ENCODE assay signal across 17 cellular contexts in genomic region chr1:240094043-240094722, GRCh38. TPM values are rescaled to one million over a fixed set of nuclear protein-coding genes. Genes with fewer than 3 reads are reported as not detected.
DNase-seq lines count a peak whose midpoint lies in the region; ATAC-seq, FAIRE-seq and TF ChIP-seq lines count a peak whose summit lies in the region.
"Had no signal": no experiment of that assay in that cellular context is flagged by ENCODE, and none has a peak within 500 bp of the region (broad histone marks: within the 10 kb centered on the region; RNA-seq: fewer than 3 reads in every experiment).

No MANE protein-coding gene starts in this region.

- WGBS in A549 (ENCODE audit: missing lambda C conversion rate), result 81% methylated on average over 14 of the region's 14 CpGs

- H3K27ac ChIP-seq in A549 (no peak overlapping the region), muscle layer of colon (ENCODE audit: low read depth, low read length) (peak overlapping the region; percentile 93), vagina (no peak overlapping the region), breast epithelium (no peak overlapping the region)
- H3K27ac ChIP-seq: ascending aorta had no signal

- no peak for ATAC-seq in A549
- no peak for ATAC-seq in GM18873 (IDR thresholded peaks at IDR 0.05; ENCODE audit: low FRiP score, unreplicated experiment)
- no peak for ATAC-seq in GM19023 (IDR thresholded peaks at IDR 0.05; ENCODE audit: unreplicated experiment)
- ATAC-seq: T-cell had no signal

- no peaks in the 10 kb centered on the region for H3K9me3 ChIP-seq in A549
- H3K9me3 ChIP-seq in muscle layer of colon (ENCODE audit: low read length), result no peaks in the 10 kb centered on the region
- H3K9me3 ChIP-seq in vagina, result no peaks in the 10 kb centered on the region
- no peaks in the 10 kb centered on the region for H3K9me3 ChIP-seq in breast epithelium
- H3K9me3 ChIP-seq: ascending aorta had no signal

- H3K36me3 ChIP-seq in muscle layer of colon (ENCODE audit: insufficient read depth, low read length), result no peaks in the 10 kb centered on the region
- no peaks in the 10 kb centered on the region for H3K36me3 ChIP-seq in vagina
- no peaks in the 10 kb centered on the region for H3K36me3 ChIP-seq in breast epithelium
- H3K36me3 ChIP-seq: ascending aorta had no signal

- intact Hi-C loops in vagina (cut with DNase I) (no loop called here), breast epithelium (cut with DNase I; ENCODE audit: low total_unique reads) (no loop called here)

- CTCF ChIA-PET in A549 (lab: Yijun Ruan, JAX), result interaction anchor here (0.7 to 1.0 kb wide), 5 partner anchors 12 to 508 kb away, joined by 3 to 4 read pairs (median 3); no protein-coding TSS in a partner anchor

- H3K27me3 ChIP-seq in muscle layer of colon (ENCODE audit: control insufficient read depth in 1 of 2, insufficient read depth in 2 of 2, low read length in 2 of 2) (peaks cover 0 to 9% of the 10 kb centered on the region in 2 donors), vagina (peaks cover 4% of the 10 kb centered on the region), breast epithelium (peaks cover 4 to 26% of the 10 kb centered on the region in 2 donors)

- FAIRE-seq in A549 (lab: Jason Lieb, UNC), result no peak
- FAIRE-seq: GM12892, urothelium cell line had no signal

- TF ChIP-seq EP300 in A549 (IDR thresholded peaks at IDR 0.05), result no peak

- H3K4me1 ChIP-seq in A549, result peaks cover 25% of the 10 kb centered on the region
- peaks cover 16% of the 10 kb centered on the region for H3K4me1 ChIP-seq in muscle layer of colon (ENCODE audit: insufficient read depth, low read length)
- H3K4me1 ChIP-seq in vagina, result peaks cover 19% of the 10 kb centered on the region
- no peaks in the 10 kb centered on the region for H3K4me1 ChIP-seq in breast epithelium
- H3K4me1 ChIP-seq: ascending aorta had no signal

- H3K9ac ChIP-seq in muscle layer of colon (ENCODE audit: low read length), result peak overlapping the region; percentile 39

- TF ChIP-seq POLR2A in A549 (IDR thresholded peaks at IDR 0.05; ENCODE audit: low read length), result no peak
- TF ChIP-seq POLR2A in vagina (IDR thresholded peaks at IDR 0.05), result no peak
- no peak for TF ChIP-seq POLR2A in breast epithelium (IDR thresholded peaks at IDR 0.05)

- H3K4me2 ChIP-seq in A549, result peak overlapping the region; percentile 97

- TF ChIP-seq CTCF in A549 (IDR thresholded peaks at IDR 0.05), result no peak
- TF ChIP-seq CTCF in HFF-Myc (IDR thresholded peaks at IDR 0.05; ENCODE audit: low read depth, low read length, missing control alignments), result no peak
- no peak for TF ChIP-seq CTCF in astrocyte of the cerebellum (IDR thresholded peaks at IDR 0.05; ENCODE audit: low read depth, low read length, missing control alignments)
- no peak for TF ChIP-seq CTCF in vagina (IDR thresholded peaks at IDR 0.05)
- TF ChIP-seq CTCF in breast epithelium (IDR thresholded peaks at IDR 0.05), result no peak

- in situ Hi-C loops in astrocyte of the cerebellum (cut with HindIII; ENCODE audit: low sequenced_read_pairs), result no loop called here

- DNase-seq in A549 (ENCODE audit: low read depth in 1 of 2, low spot score in 1 of 2) (no peak), HFF-Myc (ENCODE audit: extremely low read depth, low read depth) (no peak), astrocyte of the cerebellum (ENCODE audit: low read depth) (no peak), vagina (ENCODE audit: extremely low spot score in 2 of 2) (no peak), breast epithelium (ENCODE audit: low spot score in 2 of 2) (no peak)
- DNase-seq: activated CD4-positive, alpha-beta T cell treated with anti-CD3 and anti-CD28 coated beads, Interleukin-2, amount 50 U/mL, for 1 hour; AML-193; DMS79 treated with DMSO at 0.1 percent for 48 hours; effector CD8-positive, alpha-beta T cell; NCI-H2171; T-cell had no signal

- H3K4me3 ChIP-seq in A549 (no peak overlapping the region), HFF-Myc (replicated peaks; ENCODE audit: low read depth, low read length) (peak overlapping the region; percentile 86), astrocyte of the cerebellum (ENCODE audit: low read depth, low read length) (peak overlapping the region; percentile 70), muscle layer of colon (ENCODE audit: low read depth in 1 of 2, low read length in 2 of 2) (peak overlapping the region; percentile 60 to 79), vagina (no peak overlapping the region), breast epithelium (peak overlapping the region in 1 of 3 donors; percentile 70)

- no peak for TF ChIP-seq RAD21 in A549 (conservative IDR thresholded peaks at IDR 0.05 in 1 of 2, IDR thresholded peaks at IDR 0.05 in 1 of 2)

- POLR2A ChIA-PET in A549 (lab: Yijun Ruan, JAX), result no interaction called here

TF ChIP-seq in A549, 52 proteins besides CTCF, POLR2A, EP300 and RAD21:
- TF ChIP-seq E2F6 (IDR thresholded peaks at IDR 0.05; ENCODE audit: borderline replicate concordance, low read depth) (no peak), RFX5 (IDR thresholded peaks at IDR 0.05) (no peak), HDAC2 (IDR thresholded peaks at IDR 0.05) (no peak), TP53 (CRISPR knock-in tag; IDR thresholded peaks at IDR 0.05) (no peak), HEYL (CRISPR knock-in tag; IDR thresholded peaks at IDR 0.05) (no peak), CHD4 (IDR thresholded peaks at IDR 0.05; ENCODE audit: borderline replicate concordance) (no peak), HMGXB4 (CRISPR knock-in tag; IDR thresholded peaks at IDR 0.05; ENCODE audit: borderline replicate concordance) (no peak), NR3C1 (IDR thresholded peaks at IDR 0.05) (no peak), RNF2 (IDR thresholded peaks at IDR 0.05; ENCODE audit: borderline replicate concordance, low read depth) (no peak), CHD2 (IDR thresholded peaks at IDR 0.05; ENCODE audit: low read length, partially characterized antibody) (no peak), MYC (IDR thresholded peaks at IDR 0.05; ENCODE audit: borderline replicate concordance, low read length) (no peak), ZNF302 (CRISPR knock-in tag; IDR thresholded peaks at IDR 0.05) (no peak), JUN (IDR thresholded peaks at IDR 0.05) (no peak), NPAS2 (CRISPR knock-in tag; IDR thresholded peaks at IDR 0.05; ENCODE audit: borderline replicate concordance) (no peak), ZSCAN20 (CRISPR knock-in tag; IDR thresholded peaks at IDR 0.05) (no peak), HOXB13 (CRISPR knock-in tag; IDR thresholded peaks at IDR 0.05; ENCODE audit: low read depth) (no peak), KDM1A (IDR thresholded peaks at IDR 0.05; ENCODE audit: low read depth) (no peak)

RNA-seq across cellular contexts. Expression of gene FMN2, which starts 2.5 kb away (rescaled TPM):
- polyA plus RNA-seq in A549 (2011; rRNA removed), result 2.8 and 4.5 TPM in 2 replicates
- 1.6 and 2.1 TPM in 2 replicates for polyA plus RNA-seq in A549 (2012; cell fraction: cytosol; rRNA removed)
- 2.8 and 3.2 TPM in 2 replicates for polyA plus RNA-seq in A549 (2012; cell fraction: nucleus; rRNA removed)
- polyA plus RNA-seq in A549 (2017; fragmentation: RNase III; extraction: RNeasy Plus Mini Kit Qiagen cat#74134 plus additional on column Dnase treatment), result 4.1 to 5.4 TPM (median 4.2 TPM) in 3 replicates
- polyA minus RNA-seq in A549 (2011; rRNA and poly(A)+ RNA removed), result 2.3 and 2.4 TPM in 2 replicates
- not detected for total RNA-seq in vagina
- total RNA-seq in breast epithelium, result 1 to 10 TPM in 2 of 3 donors, under 1 TPM in 1; 0.80 to 4.2 (median 3.3) TPM
- total RNA-seq: ascending aorta, T-cell had no signal

Comparison
In these comparisons a context has a peak if more than half of its experiments do, and no peak if none do; other contexts are left out.
1. H3K4me3 ChIP-seq: peak in HFF-Myc (single experiment), astrocyte of the cerebellum (single experiment) and muscle layer of colon (2 of 2); none in A549 (single experiment) and vagina (0 of 2).